In the genomic region with DNA sequence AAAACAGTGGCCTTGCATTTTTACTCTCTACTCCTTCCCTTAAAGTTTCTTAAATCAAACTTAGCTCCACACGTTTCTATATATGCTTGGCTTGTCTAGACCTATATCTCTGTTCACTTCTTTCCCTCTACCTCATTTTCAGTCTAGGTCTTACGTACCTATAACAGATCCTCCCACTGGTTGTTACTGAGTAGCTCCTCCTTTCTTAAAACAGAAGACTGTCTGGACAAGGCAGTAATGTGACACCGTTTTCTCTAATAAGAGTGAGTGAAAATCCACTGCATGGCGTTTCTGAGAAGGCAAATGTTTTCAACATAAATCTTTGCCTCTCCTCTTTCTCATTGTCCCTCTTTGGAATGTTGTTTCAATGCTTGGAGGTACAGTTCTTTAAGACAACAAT, we compare ENCODE assay signal across 15 cellular contexts.
DNase-seq lines count a peak whose midpoint lies in the region; ATAC-seq and TF ChIP-seq lines count a peak whose summit lies in the region.
"Had no signal": no experiment of that assay in that cellular context is flagged by ENCODE, and none has a peak within 500 bp of the region (broad histone marks: within the 10 kb centered on the region; RNA-seq: fewer than 3 reads in every experiment).

No MANE protein-coding gene starts in this region.

- H3K27me3 ChIP-seq in mammary epithelial cell (ENCODE audit: insufficient read depth, low read length), result no peaks in the 10 kb centered on the region
- no peaks in the 10 kb centered on the region for H3K27me3 ChIP-seq in neural progenitor cell
- H3K27me3 ChIP-seq: BLaER1 treated with 17β-estradiol and CSF1 and Interleukin-3, amounts not matched to agents 10 nM and 100 nM had no signal

- H3K9me3 Mint-ChIP-seq in MCF 10A (ENCODE audit: unreplicated experiment), result no peaks in the 10 kb centered on the region
- no peaks in the 10 kb centered on the region for H3K9me3 Mint-ChIP-seq in neural progenitor cell
- H3K9me3 Mint-ChIP-seq: CD4-positive, CD25-positive, alpha-beta regulatory T cell had no signal

- no peaks in the 10 kb centered on the region for H3K36me3 Mint-ChIP-seq in MCF 10A (ENCODE audit: insufficient read depth, unreplicated experiment)
- H3K36me3 Mint-ChIP-seq in neural progenitor cell, result no peaks in the 10 kb centered on the region
- H3K36me3 Mint-ChIP-seq: CD4-positive, CD25-positive, alpha-beta regulatory T cell had no signal

- H3K4me3 Mint-ChIP-seq in MCF 10A (ENCODE audit: unreplicated experiment) (no peak overlapping the region), neural progenitor cell (no peak overlapping the region)
- H3K4me3 Mint-ChIP-seq: CD4-positive, CD25-positive, alpha-beta regulatory T cell; HFFc6 had no signal

- H3K4me2 ChIP-seq in mammary epithelial cell (ENCODE audit: insufficient read depth, low read depth, low read length) (no peak overlapping the region), neural progenitor cell (no peak overlapping the region)
- H3K4me2 ChIP-seq: BLaER1 treated with 17β-estradiol and CSF1 and Interleukin-3, amounts not matched to agents 10 nM and 100 nM had no signal

- 8% methylated on average over 4 of the region's 4 CpGs for WGBS in mammary epithelial cell (ENCODE audit: low coverage, missing lambda C conversion rate)

- in situ Hi-C loops in mammary epithelial cell (cut with MboI; ENCODE audit: low sequenced_read_pairs in 2 of 2), result no loop called here

- CTCF ChIA-PET in MCF 10A (lab: Yijun Ruan, JAX), result interaction anchor here (0.5 kb wide), 1 partner anchor 614 kb away, joined by 3 read pairs; no protein-coding TSS in a partner anchor
- CTCF ChIA-PET in mammary epithelial cell (lab: Charles Lee; ENCODE audit: low non-redundant PET), result no interaction called here

- intact Hi-C loops in MCF 10A (cut with micrococcal nuclease) (no loop called here), mammary epithelial cell (cut with micrococcal nuclease) (no loop called here)

- H2AFZ ChIP-seq in mammary epithelial cell (ENCODE audit: low read depth, low read length), result no peak overlapping the region
- peak overlapping the region; percentile 29 for H2AFZ ChIP-seq in neural progenitor cell (replicated peaks)
- H2AFZ ChIP-seq: GM23248 had no signal

- H4K20me1 ChIP-seq in mammary epithelial cell (ENCODE audit: insufficient read depth, low read length) (no peaks in the 10 kb centered on the region), neural progenitor cell (ENCODE audit: low read depth) (no peaks in the 10 kb centered on the region)
- H4K20me1 ChIP-seq: BLaER1 treated with 17β-estradiol and CSF1 and Interleukin-3, amounts not matched to agents 10 nM and 100 nM had no signal

- TF ChIP-seq CTCF in MCF 10A (IDR thresholded peaks at IDR 0.05; ENCODE audit: unreplicated experiment) (no peak), mammary epithelial cell (conservative IDR thresholded peaks at IDR 0.05 in 1 of 2, IDR thresholded peaks at IDR 0.05 in 1 of 2; ENCODE audit: extremely low read depth in 1 of 2, insufficient read depth in 1 of 2, low read depth in 1 of 2, low read length in 2 of 2) (no peak), epithelial cell of esophagus (IDR thresholded peaks at IDR 0.05; ENCODE audit: insufficient read depth, low read depth, low read length, missing control alignments) (no peak), neural progenitor cell (IDR thresholded peaks at IDR 0.05) (no peak)

- no peak overlapping the region for H3K9ac ChIP-seq in mammary epithelial cell (ENCODE audit: insufficient read depth, low read length)
- no peak overlapping the region for H3K9ac ChIP-seq in neural progenitor cell
- H3K9ac ChIP-seq: BLaER1 treated with 17β-estradiol and CSF1 and Interleukin-3, amounts not matched to agents 10 nM and 100 nM; GM23248 had no signal

- ATAC-seq in HG02678 (IDR thresholded peaks at IDR 0.05; ENCODE audit: unreplicated experiment) (no peak), HG03175 (IDR thresholded peaks at IDR 0.05; ENCODE audit: unreplicated experiment) (no peak)

- peaks cover 4% of the 10 kb centered on the region for H3K27me3 Mint-ChIP-seq in MCF 10A (ENCODE audit: insufficient read depth, unreplicated experiment)
- no peaks in the 10 kb centered on the region for H3K27me3 Mint-ChIP-seq in neural progenitor cell (ENCODE audit: insufficient read depth, low read depth)
- H3K27me3 Mint-ChIP-seq: CD4-positive, CD25-positive, alpha-beta regulatory T cell had no signal

- H3K4me1 Mint-ChIP-seq in MCF 10A (ENCODE audit: insufficient read depth, unreplicated experiment), result no peaks in the 10 kb centered on the region
- no peaks in the 10 kb centered on the region for H3K4me1 Mint-ChIP-seq in neural progenitor cell

- H3K36me3 ChIP-seq in mammary epithelial cell (ENCODE audit: insufficient read depth, low read length), result no peaks in the 10 kb centered on the region
- H3K36me3 ChIP-seq in neural progenitor cell, result no peaks in the 10 kb centered on the region
- H3K36me3 ChIP-seq: BLaER1 treated with 17β-estradiol and CSF1 and Interleukin-3, amounts not matched to agents 10 nM and 100 nM had no signal

- DNase-seq in MCF 10A (ENCODE audit: unreplicated experiment) (peak; percentile 24), mammary epithelial cell (no peak), SW480 (ENCODE audit: low spot score) (peak; percentile 1), epithelial cell of esophagus (ENCODE audit: low read depth) (peak; percentile 2), neural progenitor cell (ENCODE audit: low spot score) (no peak)
- no peak for DNase-seq in stimulated activated naive CD4-positive, alpha-beta T cell treated with Interleukin-2 at 50 U/mL for 16 hours (lab: John Stamatoyannopoulos, UW)
- DNase-seq: ACHN; CD4-positive, CD25-positive, alpha-beta regulatory T cell; DMS 273 treated with DMSO at 0.1 percent for 48 hours; GM23248; HCEC 1CT; HFFc6 had no signal

- no peak overlapping the region for H3K27ac Mint-ChIP-seq in MCF 10A (ENCODE audit: low read depth, unreplicated experiment)
- no peak overlapping the region for H3K27ac Mint-ChIP-seq in neural progenitor cell
- H3K27ac Mint-ChIP-seq: CD4-positive, CD25-positive, alpha-beta regulatory T cell; HFFc6 had no signal

- H3K4me3 ChIP-seq in mammary epithelial cell (replicated peaks in 1 of 3; ENCODE audit: insufficient read depth in 1 of 3, low read depth in 2 of 3, low read length in 3 of 3) (no peak overlapping the region), epithelial cell of esophagus (ENCODE audit: low read length) (no peak overlapping the region), neural progenitor cell (no peak overlapping the region)
- H3K4me3 ChIP-seq: BLaER1 treated with 17β-estradiol and CSF1 and Interleukin-3, amounts not matched to agents 10 nM and 100 nM; GM23248 had no signal

- POLR2A ChIA-PET in MCF 10A (lab: Yijun Ruan, JAX), result no interaction called here

- H3K9me3 ChIP-seq in mammary epithelial cell (replicated peaks; ENCODE audit: insufficient read depth, low read length) (no peaks in the 10 kb centered on the region), neural progenitor cell (ENCODE audit: low read depth) (no peaks in the 10 kb centered on the region)
- H3K9me3 ChIP-seq: BLaER1 treated with 17β-estradiol and CSF1 and Interleukin-3, amounts not matched to agents 10 nM and 100 nM had no signal

- H3F3A ChIP-seq in neural progenitor cell (ENCODE audit: low read depth), result no peaks in the 10 kb centered on the region

- H3K4me1 ChIP-seq in mammary epithelial cell (ENCODE audit: insufficient read depth, low read length) (no peaks in the 10 kb centered on the region), neural progenitor cell (no peaks in the 10 kb centered on the region)
- H3K4me1 ChIP-seq: BLaER1 treated with 17β-estradiol and CSF1 and Interleukin-3, amounts not matched to agents 10 nM and 100 nM had no signal

- H3K79me2 ChIP-seq in mammary epithelial cell (ENCODE audit: insufficient read depth, low read length), result no peaks in the 10 kb centered on the region
- no peaks in the 10 kb centered on the region for H3K79me2 ChIP-seq in neural progenitor cell (ENCODE audit: low read depth)

- H3K27ac ChIP-seq in mammary epithelial cell (ENCODE audit: insufficient read depth, low read depth, low read length) (no peak overlapping the region), neural progenitor cell (no peak overlapping the region)
- H3K27ac ChIP-seq: BLaER1 treated with 17β-estradiol and CSF1 and Interleukin-3, amounts not matched to agents 10 nM and 100 nM; GM23248 had no signal

- BruUV-seq in MCF 10A (replicated peaks; lab: Mats Ljungman, UMichigan) (no TSS peak), mammary epithelial cell (replicated peaks; lab: Mats Ljungman, UMichigan) (no TSS peak)

- dilution Hi-C loops in mammary epithelial cell (cut with HindIII; ENCODE audit: low sequenced_read_pairs), result no loop called here

Comparison
In these comparisons a context has a peak if more than half of its experiments do, and no peak if none do; other contexts are left out.
1. DNase-seq: peak in MCF 10A (single experiment), SW480 (single experiment) and epithelial cell of esophagus (single experiment); none in mammary epithelial cell (single experiment), neural progenitor cell (single experiment) and stimulated activated naive CD4-positive, alpha-beta T cell treated with Interleukin-2 at 50 U/mL for 16 hours (single experiment).